24 cellular contexts compared by ENCODE assay signal in genomic region chr17:10311131-10311530, GRCh38.
"Had no signal": no experiment of that assay in that cellular context is flagged by ENCODE, and none has a peak within 500 bp of the region (broad histone marks: within the 10 kb centered on the region; RNA-seq: fewer than 3 reads in every experiment).

No MANE protein-coding gene starts in this region.

- H3K27ac ChIP-seq: left lung, lower lobe of right lung, neural progenitor cell, neutrophil, ovary, right atrium auricular region, right lobe of liver, tibial nerve, uterus had no signal

- DNase-seq: kidney glomerular epithelial cell; left cardiac atrium; left lung; lower lobe of right lung; mammary epithelial cell; mesenchymal stem cell; naive thymus-derived CD8-positive, alpha-beta T cell; nephron progenitor cell; occipital lobe; ovary; right lobe of liver; stimulated activated CD4-positive, alpha-beta T cell treated with anti-CD3 and anti-CD28 coated beads, Interleukin-1b, Interleukin-23, amount 100 ng/mL, for 48 hours; stimulated activated CD4-positive, alpha-beta T cell treated with anti-CD3 and anti-CD28 coated beads, Interleukin-2, amount 100 ng/mL, for 48 hours; stimulated activated CD4-positive, alpha-beta T cell treated with anti-CD3 and anti-CD28 coated beads, Interleukin-4, amount 100 ng/mL, for 4 hours; stimulated activated CD8-positive, alpha-beta memory T cell treated with anti-CD3 and anti-CD28 coated beads, Interleukin-4, amount 100 ng/mL, for 48 hours; stimulated activated naive CD4-positive, alpha-beta T cell treated with Interleukin-2 at 50 U/mL for 16 hours; stimulated activated naive CD8-positive, alpha-beta T cell treated with anti-CD3 and anti-CD28 coated beads, Interleukin-15, amount 100 ng/mL, for 72 hours; substantia nigra; uterus had no signal

- ATAC-seq: left lung; lower lobe of right lung; naive thymus-derived CD8-positive, alpha-beta T cell; right lobe of liver; stimulated activated memory B cell treated with anti-CD40 and anti-IgM and Interleukin-4, amounts not matched to agents 10 μg/mL and 1 μg/mL and 100 μg/mL, for 72 hours; stimulated activated naive CD8-positive, alpha-beta T cell treated with anti-CD3 and anti-CD28 coated beads, Interleukin-15, amount 100 ng/mL, for 72 hours had no signal
